9 cellular contexts compared by ENCODE assay signal in the genomic region with DNA sequence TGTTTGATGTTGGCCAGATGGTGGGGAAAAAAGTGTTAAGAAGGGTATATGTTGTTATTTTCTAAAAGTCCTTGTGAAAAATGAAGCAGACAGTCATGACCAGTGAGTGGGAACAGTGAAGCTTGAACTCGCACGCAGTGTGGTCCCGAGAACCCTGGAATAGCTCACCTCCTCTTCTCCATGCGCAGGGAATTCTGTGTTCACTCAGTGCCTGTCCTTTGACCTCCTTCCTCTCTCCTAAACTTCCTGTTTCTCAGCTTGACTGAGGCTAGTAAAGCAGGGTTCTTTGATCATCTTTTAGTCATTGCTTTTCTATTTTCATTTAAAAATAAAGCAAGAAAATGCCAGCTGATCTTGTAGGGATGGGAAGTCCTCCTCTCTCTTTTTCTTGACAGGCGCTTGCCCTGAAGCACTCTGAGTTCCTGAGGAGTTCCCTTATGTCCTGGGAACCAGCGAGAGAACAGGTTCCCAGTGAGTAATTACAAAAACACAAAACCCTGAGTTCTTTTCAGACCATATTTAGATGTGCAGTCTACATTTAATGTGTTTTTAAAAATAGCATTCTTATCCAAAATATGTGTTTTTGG.
DNase-seq lines count a peak whose midpoint lies in the region; ATAC-seq and TF ChIP-seq lines count a peak whose summit lies in the region.
"Had no signal": no experiment of that assay in that cellular context is flagged by ENCODE, and none has a peak within 500 bp of the region (broad histone marks: within the 10 kb centered on the region; RNA-seq: fewer than 3 reads in every experiment).

No MANE protein-coding gene starts in this region.

- peaks cover 5 to 18% of the 10 kb centered on the region in 2 donors for H3K4me1 ChIP-seq in muscle layer of duodenum (ENCODE audit: control insufficient read depth in 1 of 2, insufficient read depth in 2 of 2, low read length in 2 of 2)
- peaks cover 17 to 30% (median 21%) of the 10 kb centered on the region in 4 donors for H3K4me1 ChIP-seq in upper lobe of left lung

- no peak for DNase-seq in activated CD8-positive, alpha-beta memory T cell treated with anti-CD3 and anti-CD28 coated beads, Interleukin-2, amount 10 ng/mL, durations not matched to agents 7 days and 5 days
- DNase-seq in activated CD8-positive, alpha-beta memory T cell treated with anti-CD3 and anti-CD28 coated beads, Interleukin-2, amount 50 U/mL, for 48 hours, result no peak
- DNase-seq in dermis microvascular lymphatic vessel endothelial cell (ENCODE audit: low read depth in 2 of 2), result peak; percentile 39 to 95
- DNase-seq in upper lobe of left lung, result no peak
- DNase-seq in NCI-H2107 treated with DMSO at 0.1 percent for 48 hours (lab: John Stamatoyannopoulos, UW; ENCODE audit: unreplicated experiment), result no peak
- no peak for DNase-seq in iPS-NIHi11 (ENCODE audit: low spot score)
- DNase-seq in NCI-H748 treated with DMSO at 0.1 percent for 48 hours (lab: John Stamatoyannopoulos, UW), result no peak

- peaks cover 0 to 7% of the 10 kb centered on the region in 2 donors for H3K36me3 ChIP-seq in muscle layer of duodenum (ENCODE audit: control insufficient read depth in 1 of 2, insufficient read depth in 2 of 2, low read length in 2 of 2)
- H3K36me3 ChIP-seq in upper lobe of left lung, result peaks cover 0 to 5% (median 0%) of the 10 kb centered on the region in 4 donors

- no peak for TF ChIP-seq POLR2A in upper lobe of left lung (IDR thresholded peaks at IDR 0.05)

- no peak for TF ChIP-seq CTCF in upper lobe of left lung (IDR thresholded peaks at IDR 0.05)

- peaks cover 57% of the 10 kb centered on the region for H3K4me1 Mint-ChIP-seq in activated CD8-positive, alpha-beta memory T cell treated with anti-CD3 and anti-CD28 coated beads, Interleukin-2, amount 10 ng/mL, durations not matched to agents 7 days and 5 days

- peak overlapping the region; percentile 49 for H3K27ac ChIP-seq in muscle layer of duodenum (ENCODE audit: low read length)
- peak overlapping the region; percentile 57 to 84 (median 64) for H3K27ac ChIP-seq in upper lobe of left lung
- H3K27ac ChIP-seq: SK-N-MC had no signal

- peaks cover 4% of the 10 kb centered on the region for H3K9me3 Mint-ChIP-seq in activated CD8-positive, alpha-beta memory T cell treated with anti-CD3 and anti-CD28 coated beads, Interleukin-2, amount 10 ng/mL, durations not matched to agents 7 days and 5 days (ENCODE audit: low read depth)

- CTCF ChIA-PET in activated CD8-positive, alpha-beta memory T cell treated with anti-CD3 and anti-CD28 coated beads, Interleukin-2, amount 10 ng/mL, durations not matched to agents 7 days and 5 days (lab: Charles Lee), result interaction anchor here (1.8 kb wide), 1 partner anchor 11 kb away, joined by 7 read pairs; no protein-coding TSS in a partner anchor

- H3K9me3 ChIP-seq in muscle layer of duodenum (ENCODE audit: control insufficient read depth in 1 of 2, low read length in 2 of 2), result no peaks in the 10 kb centered on the region
- H3K9me3 ChIP-seq in upper lobe of left lung, result no peaks in the 10 kb centered on the region

- H3K27me3 Mint-ChIP-seq in activated CD8-positive, alpha-beta memory T cell treated with anti-CD3 and anti-CD28 coated beads, Interleukin-2, amount 10 ng/mL, durations not matched to agents 7 days and 5 days, result no peaks in the 10 kb centered on the region

- TF ChIP-seq EP300 in upper lobe of left lung (IDR thresholded peaks at IDR 0.05), result peak in 1 of 4 donors; percentile 42

- H3K27me3 ChIP-seq in muscle layer of duodenum (ENCODE audit: low read depth, low read length) (no peaks in the 10 kb centered on the region), upper lobe of left lung (no peaks in the 10 kb centered on the region)

- 78 to 83% methylated on average over 6 of the region's 6 CpGs for WGBS in upper lobe of left lung, 2 donors

- H3K4me3 ChIP-seq in muscle layer of duodenum (ENCODE audit: low read depth in 1 of 2, low read length in 2 of 2) (no peak overlapping the region), upper lobe of left lung (no peak overlapping the region)
- H3K4me3 ChIP-seq: SK-N-MC had no signal

- no peak for ATAC-seq in activated CD8-positive, alpha-beta memory T cell treated with anti-CD3 and anti-CD28 coated beads, Interleukin-2, amount 10 ng/mL, durations not matched to agents 7 days and 5 days
- no peak for ATAC-seq in upper lobe of left lung (ENCODE audit: low FRiP score in 2 of 2)

- H3K36me3 Mint-ChIP-seq in activated CD8-positive, alpha-beta memory T cell treated with anti-CD3 and anti-CD28 coated beads, Interleukin-2, amount 10 ng/mL, durations not matched to agents 7 days and 5 days, result peaks cover 74% of the 10 kb centered on the region

- peak overlapping the region; percentile 81 for H3K27ac Mint-ChIP-seq in activated CD8-positive, alpha-beta memory T cell treated with anti-CD3 and anti-CD28 coated beads, Interleukin-2, amount 10 ng/mL, durations not matched to agents 7 days and 5 days

- no peak overlapping the region for H3K4me3 Mint-ChIP-seq in activated CD8-positive, alpha-beta memory T cell treated with anti-CD3 and anti-CD28 coated beads, Interleukin-2, amount 10 ng/mL, durations not matched to agents 7 days and 5 days

Comparison
In these comparisons a context has a peak if more than half of its experiments do, and no peak if none do; other contexts are left out.
1. DNase-seq: peak in dermis microvascular lymphatic vessel endothelial cell (2 of 2); none in activated CD8-positive, alpha-beta memory T cell treated with anti-CD3 and anti-CD28 coated beads, Interleukin-2, amount 10 ng/mL, durations not matched to agents 7 days and 5 days (single experiment), activated CD8-positive, alpha-beta memory T cell treated with anti-CD3 and anti-CD28 coated beads, Interleukin-2, amount 50 U/mL, for 48 hours (single experiment), upper lobe of left lung (0 of 2), NCI-H2107 treated with DMSO at 0.1 percent for 48 hours (single experiment), iPS-NIHi11 (single experiment) and NCI-H748 treated with DMSO at 0.1 percent for 48 hours (single experiment).